In the genomic region with DNA sequence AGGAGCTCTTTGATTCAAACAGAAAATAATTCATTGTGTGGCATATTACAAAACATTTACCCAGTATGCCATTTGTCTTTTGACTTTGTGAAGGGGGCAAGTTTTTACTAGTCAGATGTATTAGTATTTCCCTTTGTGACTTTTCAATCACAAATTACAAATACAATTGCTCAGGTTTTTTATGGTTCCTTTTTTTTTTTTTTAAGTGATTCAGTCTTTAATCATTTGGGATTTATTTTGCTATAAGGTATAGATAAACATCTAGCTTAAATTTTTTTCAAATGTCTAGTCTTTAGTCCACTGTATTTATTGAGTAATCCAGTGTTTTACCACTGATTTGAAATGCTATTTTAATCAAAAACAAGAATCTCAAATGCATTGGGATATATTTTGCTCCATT, we compare ENCODE assay signal across 24 cellular contexts.
"Had no signal": no experiment of that assay in that cellular context is flagged by ENCODE, and none has a peak within 500 bp of the region (broad histone marks: within the 10 kb centered on the region; RNA-seq: fewer than 3 reads in every experiment).

No MANE protein-coding gene starts in this region.

- H3K27me3 ChIP-seq: breast epithelium had no signal

- H3K4me3 ChIP-seq: breast epithelium had no signal

- H3K36me3 Mint-ChIP-seq: activated naive CD4-positive, alpha-beta T cell treated with anti-CD3 and anti-CD28 coated beads, Interleukin-2, amount 50 U/mL, for 24 hours had no signal

- H3K27ac ChIP-seq: breast epithelium had no signal

- H3K9me3 Mint-ChIP-seq: activated B cell treated with CpG ODN at 0.5 μM for 24 hours; activated naive CD4-positive, alpha-beta T cell treated with anti-CD3 and anti-CD28 coated beads, Interleukin-2, amount 50 U/mL, for 24 hours had no signal

- H3K4me1 ChIP-seq: breast epithelium had no signal

- H3K27me3 Mint-ChIP-seq: activated B cell treated with CpG ODN at 0.5 μM for 24 hours; activated CD4-positive, alpha-beta T cell treated with anti-CD3 and anti-CD28 coated beads, Interleukin-2, amount 10 ng/mL, durations not matched to agents 24 days and 14 days; activated CD8-positive, alpha-beta memory T cell treated with anti-CD3 and anti-CD28 coated beads, Interleukin-2, amount 10 ng/mL, durations not matched to agents 7 days and 5 days; activated naive CD4-positive, alpha-beta T cell treated with anti-CD3 and anti-CD28 coated beads, Interleukin-2, amount 50 U/mL, for 24 hours; activated T-cell treated with anti-CD3 and anti-CD28 coated beads, Interleukin-2, amount 50 U/mL, for 24 hours had no signal

- H3K4me1 Mint-ChIP-seq: activated B cell treated with CpG ODN at 0.5 μM for 24 hours had no signal

- DNase-seq: activated B cell treated with CpG ODN at 0.5 μM for 24 hours; activated CD4-positive, alpha-beta T cell treated with anti-CD3 and anti-CD28 coated beads for 1 hour; activated CD4-positive, alpha-beta T cell treated with anti-CD3 and anti-CD28 coated beads, Interleukin-2, amount 10 ng/mL, durations not matched to agents 24 days and 14 days; activated CD4-positive, alpha-beta T cell treated with anti-CD3 and anti-CD28 coated beads, Interleukin-2, amount 50 U/mL, for 48 hours; activated CD8-positive, alpha-beta memory T cell treated with anti-CD3 and anti-CD28 coated beads, Interleukin-2, amount 10 ng/mL, durations not matched to agents 7 days and 5 days; activated effector memory CD4-positive, alpha-beta T cell treated with Interleukin-2 at 50 U/mL for 16 hours; activated naive CD4-positive, alpha-beta T cell; activated T-cell treated with anti-CD3 and anti-CD28 coated beads, Interleukin-2, amount 50 U/mL, for 24 hours; aorta; central memory CD4-positive, alpha-beta T cell; MM.1S; NCI-H1105; NCI-H1436; NCI-H187; NCI-H2081; NCI-H510A treated with DMSO at 0.1 percent for 48 hours; NCI-H69; NK-92 treated with Interleukin-12 subunit alpha and Interleukin-12 subunit beta, amount 100 ng/mL, for 24 hours; SIG-M5; T-helper 2 cell; T1000 had no signal

- H3K4me3 Mint-ChIP-seq: activated B cell treated with CpG ODN at 0.5 μM for 24 hours; activated CD4-positive, alpha-beta T cell treated with anti-CD3 and anti-CD28 coated beads, Interleukin-2, amount 10 ng/mL, durations not matched to agents 24 days and 14 days; activated CD8-positive, alpha-beta memory T cell treated with anti-CD3 and anti-CD28 coated beads, Interleukin-2, amount 10 ng/mL, durations not matched to agents 7 days and 5 days; activated naive CD4-positive, alpha-beta T cell treated with anti-CD3 and anti-CD28 coated beads, Interleukin-2, amount 50 U/mL, for 24 hours; activated T-cell treated with anti-CD3 and anti-CD28 coated beads, Interleukin-2, amount 50 U/mL, for 24 hours; activated T-helper 1 cell treated with anti-CD3 and anti-CD28 coated beads, Interleukin-12 subunit alpha, Interleukin-12 subunit beta, Interleukin-2, Interleukin-4 antibody, amounts not matched to agents 30 ng/mL and 10 ng/mL and 1 ng/mL, durations not matched to agents 14 hours and 24 hours and 36 hours had no signal

- ATAC-seq: activated CD8-positive, alpha-beta memory T cell treated with anti-CD3 and anti-CD28 coated beads, Interleukin-2, amount 10 ng/mL, durations not matched to agents 7 days and 5 days had no signal

- H3K9me3 ChIP-seq: breast epithelium had no signal

- H3K27ac Mint-ChIP-seq: activated B cell treated with CpG ODN at 0.5 μM for 24 hours; activated CD4-positive, alpha-beta T cell treated with anti-CD3 and anti-CD28 coated beads, Interleukin-2, amount 10 ng/mL, durations not matched to agents 24 days and 14 days; activated CD8-positive, alpha-beta memory T cell treated with anti-CD3 and anti-CD28 coated beads, Interleukin-2, amount 10 ng/mL, durations not matched to agents 7 days and 5 days; activated naive CD4-positive, alpha-beta T cell treated with anti-CD3 and anti-CD28 coated beads, Interleukin-2, amount 50 U/mL, for 24 hours; activated T-cell treated with anti-CD3 and anti-CD28 coated beads, Interleukin-2, amount 50 U/mL, for 24 hours; activated T-helper 1 cell treated with anti-CD3 and anti-CD28 coated beads, Interleukin-12 subunit alpha, Interleukin-12 subunit beta, Interleukin-2, Interleukin-4 antibody, amounts not matched to agents 30 ng/mL and 10 ng/mL and 1 ng/mL, durations not matched to agents 14 hours and 24 hours and 36 hours had no signal

- H3K36me3 ChIP-seq: breast epithelium had no signal
